Comparison of ENCODE assay signal across 2 cellular contexts in the genomic region with DNA sequence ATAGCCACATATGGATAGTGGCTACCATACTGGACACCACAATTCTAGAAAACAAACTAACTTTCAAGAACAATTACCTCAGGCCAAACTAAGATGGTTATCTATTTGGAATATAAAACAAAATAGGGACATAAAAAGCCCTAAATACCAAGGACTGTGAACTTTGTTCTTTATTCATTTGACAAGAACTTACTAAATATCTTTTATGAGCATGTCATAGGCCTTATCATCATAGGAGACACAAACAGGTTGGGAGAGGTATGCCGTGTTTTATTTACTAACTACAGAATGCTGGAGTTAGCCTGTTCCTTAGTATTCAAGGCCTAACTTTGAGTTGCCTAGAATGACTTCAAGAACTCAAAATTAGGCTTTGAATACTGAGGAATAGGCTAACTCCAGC.
TF ChIP-seq lines count a peak whose summit lies in the region.

No MANE protein-coding gene starts in this region.

TF ChIP-seq in SK-N-SH, 30 proteins besides CTCF, POLR2A, EP300 and RAD21 (continued from another document):
- no peak for TF ChIP-seq POLR2AphosphoS5 (IDR thresholded peaks at IDR 0.05; ENCODE audit: low read depth, low read length)
- no peak for TF ChIP-seq NFIC (IDR thresholded peaks at IDR 0.05; ENCODE audit: borderline replicate concordance)
- no peak for TF ChIP-seq FOXM1 (IDR thresholded peaks at IDR 0.05; ENCODE audit: low read depth)
- TF ChIP-seq NRF1 (IDR thresholded peaks at IDR 0.05; ENCODE audit: low read depth, low read length), result no peak
- no peak for TF ChIP-seq RCOR1 (IDR thresholded peaks at IDR 0.05; ENCODE audit: low read length)
- TF ChIP-seq, protein P1, sequence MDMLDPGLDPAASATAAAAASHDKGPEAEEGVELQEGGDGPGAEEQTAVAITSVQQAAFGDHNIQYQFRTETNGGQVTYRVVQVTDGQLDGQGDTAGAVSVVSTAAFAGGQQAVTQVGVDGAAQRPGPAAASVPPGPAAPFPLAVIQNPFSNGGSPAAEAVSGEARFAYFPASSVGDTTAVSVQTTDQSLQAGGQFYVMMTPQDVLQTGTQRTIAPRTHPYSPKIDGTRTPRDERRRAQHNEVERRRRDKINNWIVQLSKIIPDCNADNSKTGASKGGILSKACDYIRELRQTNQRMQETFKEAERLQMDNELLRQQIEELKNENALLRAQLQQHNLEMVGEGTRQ (IDR thresholded peaks at IDR 0.05; ENCODE audit: borderline replicate concordance, low read depth, low read length), result no peak
- no peak for TF ChIP-seq EZH2phosphoT487 (IDR thresholded peaks at IDR 0.05; ENCODE audit: borderline replicate concordance, low read depth)
- no peak for TF ChIP-seq FOXJ3 (CRISPR knock-in tag; IDR thresholded peaks at IDR 0.05)
- no peak for TF ChIP-seq ELF1 (IDR thresholded peaks at IDR 0.05)
- TF ChIP-seq, protein P2, sequence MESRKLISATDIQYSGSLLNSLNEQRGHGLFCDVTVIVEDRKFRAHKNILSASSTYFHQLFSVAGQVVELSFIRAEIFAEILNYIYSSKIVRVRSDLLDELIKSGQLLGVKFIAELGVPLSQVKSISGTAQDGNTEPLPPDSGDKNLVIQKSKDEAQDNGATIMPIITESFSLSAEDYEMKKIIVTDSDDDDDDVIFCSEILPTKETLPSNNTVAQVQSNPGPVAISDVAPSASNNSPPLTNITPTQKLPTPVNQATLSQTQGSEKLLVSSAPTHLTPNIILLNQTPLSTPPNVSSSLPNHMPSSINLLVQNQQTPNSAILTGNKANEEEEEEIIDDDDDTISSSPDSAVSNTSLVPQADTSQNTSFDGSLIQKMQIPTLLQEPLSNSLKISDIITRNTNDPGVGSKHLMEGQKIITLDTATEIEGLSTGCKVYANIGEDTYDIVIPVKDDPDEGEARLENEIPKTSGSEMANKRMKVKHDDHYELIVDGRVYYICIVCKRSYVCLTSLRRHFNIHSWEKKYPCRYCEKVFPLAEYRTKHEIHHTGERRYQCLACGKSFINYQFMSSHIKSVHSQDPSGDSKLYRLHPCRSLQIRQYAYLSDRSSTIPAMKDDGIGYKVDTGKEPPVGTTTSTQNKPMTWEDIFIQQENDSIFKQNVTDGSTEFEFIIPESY (IDR thresholded peaks at IDR 0.05; ENCODE audit: borderline replicate concordance, low read depth), result no peak
- TF ChIP-seq TCF12 (IDR thresholded peaks at IDR 0.05), result no peak
- TF ChIP-seq MXI1 (IDR thresholded peaks at IDR 0.05; ENCODE audit: low read depth, low read length), result no peak
- TF ChIP-seq, protein P3, sequence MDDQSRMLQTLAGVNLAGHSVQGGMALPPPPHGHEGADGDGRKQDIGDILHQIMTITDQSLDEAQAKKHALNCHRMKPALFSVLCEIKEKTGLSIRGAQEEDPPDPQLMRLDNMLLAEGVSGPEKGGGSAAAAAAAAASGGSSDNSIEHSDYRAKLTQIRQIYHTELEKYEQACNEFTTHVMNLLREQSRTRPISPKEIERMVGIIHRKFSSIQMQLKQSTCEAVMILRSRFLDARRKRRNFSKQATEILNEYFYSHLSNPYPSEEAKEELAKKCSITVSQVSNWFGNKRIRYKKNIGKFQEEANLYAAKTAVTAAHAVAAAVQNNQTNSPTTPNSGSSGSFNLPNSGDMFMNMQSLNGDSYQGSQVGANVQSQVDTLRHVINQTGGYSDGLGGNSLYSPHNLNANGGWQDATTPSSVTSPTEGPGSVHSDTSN (IDR thresholded peaks at IDR 0.05), result no peak
- TF ChIP-seq RFX5 (IDR thresholded peaks at IDR 0.05; ENCODE audit: low read length), result no peak

TF ChIP-seq in SK-N-SH treated with all-trans-retinoic acid at 6 μM for 48 hours, 23 proteins besides CTCF, POLR2A, EP300 and RAD21 (continued from another document):
- TF ChIP-seq, protein P4, sequence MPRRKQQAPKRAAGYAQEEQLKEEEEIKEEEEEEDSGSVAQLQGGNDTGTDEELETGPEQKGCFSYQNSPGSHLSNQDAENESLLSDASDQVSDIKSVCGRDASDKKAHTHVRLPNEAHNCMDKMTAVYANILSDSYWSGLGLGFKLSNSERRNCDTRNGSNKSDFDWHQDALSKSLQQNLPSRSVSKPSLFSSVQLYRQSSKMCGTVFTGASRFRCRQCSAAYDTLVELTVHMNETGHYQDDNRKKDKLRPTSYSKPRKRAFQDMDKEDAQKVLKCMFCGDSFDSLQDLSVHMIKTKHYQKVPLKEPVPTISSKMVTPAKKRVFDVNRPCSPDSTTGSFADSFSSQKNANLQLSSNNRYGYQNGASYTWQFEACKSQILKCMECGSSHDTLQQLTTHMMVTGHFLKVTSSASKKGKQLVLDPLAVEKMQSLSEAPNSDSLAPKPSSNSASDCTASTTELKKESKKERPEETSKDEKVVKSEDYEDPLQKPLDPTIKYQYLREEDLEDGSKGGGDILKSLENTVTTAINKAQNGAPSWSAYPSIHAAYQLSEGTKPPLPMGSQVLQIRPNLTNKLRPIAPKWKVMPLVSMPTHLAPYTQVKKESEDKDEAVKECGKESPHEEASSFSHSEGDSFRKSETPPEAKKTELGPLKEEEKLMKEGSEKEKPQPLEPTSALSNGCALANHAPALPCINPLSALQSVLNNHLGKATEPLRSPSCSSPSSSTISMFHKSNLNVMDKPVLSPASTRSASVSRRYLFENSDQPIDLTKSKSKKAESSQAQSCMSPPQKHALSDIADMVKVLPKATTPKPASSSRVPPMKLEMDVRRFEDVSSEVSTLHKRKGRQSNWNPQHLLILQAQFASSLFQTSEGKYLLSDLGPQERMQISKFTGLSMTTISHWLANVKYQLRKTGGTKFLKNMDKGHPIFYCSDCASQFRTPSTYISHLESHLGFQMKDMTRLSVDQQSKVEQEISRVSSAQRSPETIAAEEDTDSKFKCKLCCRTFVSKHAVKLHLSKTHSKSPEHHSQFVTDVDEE (CRISPR knock-in tag; IDR thresholded peaks at IDR 0.05), result no peak
- TF ChIP-seq, protein P5, sequence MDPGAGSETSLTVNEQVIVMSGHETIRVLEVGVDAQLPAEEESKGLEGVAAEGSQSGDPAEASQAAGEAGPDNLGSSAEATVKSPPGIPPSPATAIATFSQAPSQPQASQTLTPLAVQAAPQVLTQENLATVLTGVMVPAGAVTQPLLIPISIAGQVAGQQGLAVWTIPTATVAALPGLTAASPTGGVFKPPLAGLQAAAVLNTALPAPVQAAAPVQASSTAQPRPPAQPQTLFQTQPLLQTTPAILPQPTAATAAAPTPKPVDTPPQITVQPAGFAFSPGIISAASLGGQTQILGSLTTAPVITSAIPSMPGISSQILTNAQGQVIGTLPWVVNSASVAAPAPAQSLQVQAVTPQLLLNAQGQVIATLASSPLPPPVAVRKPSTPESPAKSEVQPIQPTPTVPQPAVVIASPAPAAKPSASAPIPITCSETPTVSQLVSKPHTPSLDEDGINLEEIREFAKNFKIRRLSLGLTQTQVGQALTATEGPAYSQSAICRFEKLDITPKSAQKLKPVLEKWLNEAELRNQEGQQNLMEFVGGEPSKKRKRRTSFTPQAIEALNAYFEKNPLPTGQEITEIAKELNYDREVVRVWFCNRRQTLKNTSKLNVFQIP (CRISPR knock-in tag; IDR thresholded peaks at IDR 0.05; ENCODE audit: borderline replicate concordance, low read depth), result no peak
- TF ChIP-seq TOX (CRISPR knock-in tag; IDR thresholded peaks at IDR 0.05; ENCODE audit: borderline replicate concordance) (no peak), OSR1 (CRISPR knock-in tag; IDR thresholded peaks at IDR 0.05) (no peak), PPARA (CRISPR knock-in tag; IDR thresholded peaks at IDR 0.05; ENCODE audit: borderline replicate concordance) (no peak), ZC3H10 (CRISPR knock-in tag; IDR thresholded peaks at IDR 0.05) (no peak), TCF4 (CRISPR knock-in tag; IDR thresholded peaks at IDR 0.05; ENCODE audit: borderline replicate concordance) (no peak), ZFP30 (CRISPR knock-in tag; IDR thresholded peaks at IDR 0.05) (no peak), ISL1 (CRISPR knock-in tag; IDR thresholded peaks at IDR 0.05) (no peak), ARNTL (CRISPR knock-in tag; IDR thresholded peaks at IDR 0.05; ENCODE audit: borderline replicate concordance, low read depth) (no peak), ZNF565 (CRISPR knock-in tag; conservative IDR thresholded peaks at IDR 0.05; ENCODE audit: low read depth) (no peak), GLIS3 (CRISPR knock-in tag; IDR thresholded peaks at IDR 0.05) (no peak), CSDC2 (CRISPR knock-in tag; IDR thresholded peaks at IDR 0.05) (no peak), BACH2 (CRISPR knock-in tag; IDR thresholded peaks at IDR 0.05; ENCODE audit: borderline replicate concordance) (no peak)
